Comparison of ENCODE assay signal across 22 cellular contexts in the genomic region with DNA sequence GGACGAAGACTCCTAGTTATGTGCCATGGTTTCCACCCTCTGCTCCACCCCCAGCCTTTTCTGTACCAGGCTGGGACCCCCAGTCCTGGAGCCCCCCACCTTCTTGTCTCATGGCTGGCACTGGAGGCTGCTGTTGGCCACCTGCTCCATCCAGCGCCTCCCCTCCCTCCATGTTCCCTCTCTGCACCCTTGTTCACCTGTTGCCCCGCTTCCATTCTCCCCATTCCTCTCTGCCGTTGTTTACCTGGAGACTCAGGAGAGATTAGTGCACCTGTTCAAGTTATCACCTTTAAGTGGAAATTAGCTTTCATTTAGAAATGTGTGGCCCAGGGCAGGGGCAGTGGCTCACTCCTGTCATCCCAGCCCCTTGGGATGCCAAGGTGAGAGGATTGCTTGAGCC. TPM values are rescaled to one million over a fixed set of nuclear protein-coding genes. Genes with fewer than 3 reads are reported as not detected.
DNase-seq lines count a peak whose midpoint lies in the region; ATAC-seq and TF ChIP-seq lines count a peak whose summit lies in the region.
"Had no signal": no experiment of that assay in that cellular context is flagged by ENCODE, and none has a peak within 500 bp of the region (broad histone marks: within the 10 kb centered on the region; RNA-seq: fewer than 3 reads in every experiment).

No MANE protein-coding gene starts in this region.

- POLR2A ChIA-PET in CD4-positive, alpha-beta T cell (lab: Charles Lee): no interaction called here
- POLR2A ChIA-PET in HEK293 (lab: Yijun Ruan, JAX): no interaction called here

- no peaks in the 10 kb centered on the region for H3K9me3 Mint-ChIP-seq in activated naive CD4-positive, alpha-beta T cell treated with anti-CD3 and anti-CD28 coated beads, Interleukin-2, amount 10 ng/mL, durations not matched to agents 7 days and 5 days
- H3K9me3 Mint-ChIP-seq in activated naive CD4-positive, alpha-beta T cell treated with anti-CD3 and anti-CD28 coated beads, Interleukin-2, amount 50 U/mL, for 72 hours: no peaks in the 10 kb centered on the region
- no peaks in the 10 kb centered on the region for H3K9me3 Mint-ChIP-seq in CD4-positive, alpha-beta T cell
- no peaks in the 10 kb centered on the region for H3K9me3 Mint-ChIP-seq in neural crest cell
- H3K9me3 Mint-ChIP-seq: CD14-positive monocyte; CD8-positive, alpha-beta T cell had no signal

- H3K9me3 ChIP-seq in CD4-positive, alpha-beta T cell (ENCODE audit: control insufficient read depth, low read length): no peaks in the 10 kb centered on the region
- H3K9me3 ChIP-seq in HEK293 (ENCODE audit: control insufficient read depth, insufficient read depth, low read depth, low read length) (no peaks in the 10 kb centered on the region), smooth muscle cell (replicated peaks; ENCODE audit: low read depth) (no peaks in the 10 kb centered on the region)
- H3K9me3 ChIP-seq: BLaER1 had no signal

- DNase-seq in activated naive CD4-positive, alpha-beta T cell treated with anti-CD3 and anti-CD28 coated beads, Interleukin-2, amount 10 ng/mL, durations not matched to agents 7 days and 5 days: no peak
- DNase-seq in activated naive CD4-positive, alpha-beta T cell treated with anti-CD3 and anti-CD28 coated beads, Interleukin-2, amount 50 U/mL, for 72 hours (ENCODE audit: low spot score in 2 of 2): no peak
- DNase-seq in CD4-positive, alpha-beta T cell: no peak
- no peak for DNase-seq in neural crest cell (ENCODE audit: low read depth, low spot score)
- no peak for DNase-seq in kidney glomerular epithelial cell (lab: John Stamatoyannopoulos, UW)
- DNase-seq in smooth muscle cell (lab: John Stamatoyannopoulos, UW; ENCODE audit: unreplicated experiment): no peak
- no peak for DNase-seq in NCI-H2029 treated with DMSO at 0.1 percent for 48 hours (lab: John Stamatoyannopoulos, UW)
- DNase-seq: 8988T; CD8-positive, alpha-beta T cell; COR-L47; DMS 273 treated with DMSO at 0.1 percent for 48 hours; DMS53; DND-41; GOT3; H7 had no signal

- WGBS in smooth muscle cell (ENCODE audit: low lambda C conversion rate): 98% methylated on average over 4 of the region's 4 CpGs

- peaks cover 67% of the 10 kb centered on the region for H3K79me2 ChIP-seq in smooth muscle cell (ENCODE audit: low read depth)

- H3K27ac ChIP-seq in CD4-positive, alpha-beta T cell (ENCODE audit: low read depth, low read length): no peak overlapping the region
- H3K27ac ChIP-seq in HEK293 (ENCODE audit: extremely low read depth, low read depth, low read length) (no peak overlapping the region), smooth muscle cell (ENCODE audit: low read depth) (no peak overlapping the region)
- H3K27ac ChIP-seq: BLaER1 had no signal

- H3K27ac Mint-ChIP-seq in activated naive CD4-positive, alpha-beta T cell treated with anti-CD3 and anti-CD28 coated beads, Interleukin-2, amount 10 ng/mL, durations not matched to agents 7 days and 5 days: peak overlapping the region; percentile 42
- no peak overlapping the region for H3K27ac Mint-ChIP-seq in activated naive CD4-positive, alpha-beta T cell treated with anti-CD3 and anti-CD28 coated beads, Interleukin-2, amount 50 U/mL, for 72 hours
- peak overlapping the region; percentile 94 for H3K27ac Mint-ChIP-seq in CD4-positive, alpha-beta T cell
- no peak overlapping the region for H3K27ac Mint-ChIP-seq in neural crest cell (ENCODE audit: unreplicated experiment)

- H3F3A ChIP-seq in smooth muscle cell (ENCODE audit: low read depth): peaks cover 5% of the 10 kb centered on the region

- no peak for TF ChIP-seq CTCF in CD4-positive, alpha-beta T cell (IDR thresholded peaks at IDR 0.05)
- TF ChIP-seq CTCF in HEK293 (tag by site-specific recombination; IDR thresholded peaks at IDR 0.05): no peak
- no peak for TF ChIP-seq CTCF in neural crest cell (conservative IDR thresholded peaks at IDR 0.05)
- no peak for TF ChIP-seq CTCF in smooth muscle cell (IDR thresholded peaks at IDR 0.05; ENCODE audit: borderline replicate concordance, insufficient read depth, poor library complexity, severe bottlenecking)

- peaks cover 88% of the 10 kb centered on the region for H4K20me1 ChIP-seq in smooth muscle cell (ENCODE audit: low read depth)

- no peak overlapping the region for H3K4me3 ChIP-seq in HEK293 (ENCODE audit: low read depth, low read length)
- no peak overlapping the region for H3K4me3 ChIP-seq in smooth muscle cell
- H3K4me3 ChIP-seq: BLaER1 had no signal

- H3K27me3 ChIP-seq in CD4-positive, alpha-beta T cell (ENCODE audit: control insufficient read depth, insufficient read depth, low read length): no peaks in the 10 kb centered on the region
- no peaks in the 10 kb centered on the region for H3K27me3 ChIP-seq in smooth muscle cell (ENCODE audit: low read depth)
- H3K27me3 ChIP-seq: BLaER1 had no signal

- H3K36me3 Mint-ChIP-seq in activated naive CD4-positive, alpha-beta T cell treated with anti-CD3 and anti-CD28 coated beads, Interleukin-2, amount 10 ng/mL, durations not matched to agents 7 days and 5 days: peaks cover 36% of the 10 kb centered on the region
- H3K36me3 Mint-ChIP-seq in activated naive CD4-positive, alpha-beta T cell treated with anti-CD3 and anti-CD28 coated beads, Interleukin-2, amount 50 U/mL, for 72 hours: peaks cover 5 to 10% of the 10 kb centered on the region in 2 donors
- peaks cover 66% of the 10 kb centered on the region for H3K36me3 Mint-ChIP-seq in CD4-positive, alpha-beta T cell (ENCODE audit: low read depth)
- no peaks in the 10 kb centered on the region for H3K36me3 Mint-ChIP-seq in neural crest cell (ENCODE audit: low read depth)

- H3K36me3 ChIP-seq in HEK293 (ENCODE audit: control insufficient read depth in 2 of 2, insufficient read depth in 1 of 2, low read length in 2 of 2) (peaks cover 4 to 93% of the 10 kb centered on the region in 2 experiments; a peak in 2 of 3 replicates), smooth muscle cell (ENCODE audit: low read depth) (no peaks in the 10 kb centered on the region)

- H3K4me1 ChIP-seq in HEK293 (ENCODE audit: control insufficient read depth, insufficient read depth, low read length) (no peaks in the 10 kb centered on the region; the same call in 1 of the 2 replicates), smooth muscle cell (ENCODE audit: low read depth) (no peaks in the 10 kb centered on the region)

- peaks cover 25% of the 10 kb centered on the region for H3K4me1 Mint-ChIP-seq in activated naive CD4-positive, alpha-beta T cell treated with anti-CD3 and anti-CD28 coated beads, Interleukin-2, amount 10 ng/mL, durations not matched to agents 7 days and 5 days
- H3K4me1 Mint-ChIP-seq in CD4-positive, alpha-beta T cell (ENCODE audit: low read depth): peaks cover 40% of the 10 kb centered on the region
- peaks cover 22% of the 10 kb centered on the region for H3K4me1 Mint-ChIP-seq in neural crest cell

- CTCF ChIA-PET in activated naive CD4-positive, alpha-beta T cell treated with anti-CD3 and anti-CD28 coated beads, Interleukin-2, amount 10 ng/mL, durations not matched to agents 7 days and 5 days (lab: Charles Lee): interaction anchor here (1.4 kb wide), 1 partner anchor 9 kb away, joined by 4 read pairs; no protein-coding TSS in a partner anchor
- CTCF ChIA-PET in CD4-positive, alpha-beta T cell (lab: Charles Lee): no interaction called here
- CTCF ChIA-PET in HEK293 (lab: Yijun Ruan, JAX): interaction anchor here (0.6 to 23.4 kb wide), 6 partner anchors 8 to 498 kb away, joined by 3 to 507 read pairs (median 6); no protein-coding TSS in a partner anchor

- H3K4me2 ChIP-seq in smooth muscle cell: no peak overlapping the region

- H3K4me3 Mint-ChIP-seq in activated naive CD4-positive, alpha-beta T cell treated with anti-CD3 and anti-CD28 coated beads, Interleukin-2, amount 10 ng/mL, durations not matched to agents 7 days and 5 days: no peak overlapping the region
- H3K4me3 Mint-ChIP-seq in CD4-positive, alpha-beta T cell: no peak overlapping the region
- H3K4me3 Mint-ChIP-seq in neural crest cell: peak overlapping the region; percentile 41
- H3K4me3 Mint-ChIP-seq: CD14-positive monocyte; CD8-positive, alpha-beta T cell had no signal

- H3K27me3 Mint-ChIP-seq in activated naive CD4-positive, alpha-beta T cell treated with anti-CD3 and anti-CD28 coated beads, Interleukin-2, amount 10 ng/mL, durations not matched to agents 7 days and 5 days: no peaks in the 10 kb centered on the region
- no peaks in the 10 kb centered on the region for H3K27me3 Mint-ChIP-seq in CD4-positive, alpha-beta T cell
- H3K27me3 Mint-ChIP-seq in neural crest cell (ENCODE audit: low read depth): no peaks in the 10 kb centered on the region

- H3K9ac ChIP-seq in smooth muscle cell (ENCODE audit: low read depth): no peak overlapping the region

- no peak for ATAC-seq in activated naive CD4-positive, alpha-beta T cell treated with anti-CD3 and anti-CD28 coated beads, Interleukin-2, amount 50 U/mL, for 72 hours
- no peak for ATAC-seq in CD4-positive, alpha-beta T cell (ENCODE audit: poor library complexity)
- ATAC-seq: CD8-positive, alpha-beta T cell; HCT116 had no signal

- no peak overlapping the region for H2AFZ ChIP-seq in smooth muscle cell (ENCODE audit: low read depth)

- intact Hi-C loops in CD4-positive, alpha-beta T cell (cut with DNase I, micrococcal nuclease): no loop called here

TF ChIP-seq in HEK293, 187 proteins besides CTCF, POLR2A, EP300 and RAD21 (continues in another document):
- TF ChIP-seq ZBTB20 (tag by site-specific recombination; IDR thresholded peaks at IDR 0.05): no peak
- peak; percentile 83 for TF ChIP-seq SCRT2 (tag by site-specific recombination; IDR thresholded peaks at IDR 0.05)

RNA-seq across cellular contexts. Expression of gene NTMT1, which starts 7.2 kb away (rescaled TPM):
- total RNA-seq in activated naive CD4-positive, alpha-beta T cell treated with anti-CD3 and anti-CD28 coated beads, Interleukin-2, amount 50 U/mL, for 72 hours: 10 to 100 TPM; 47.5 to 56.4 TPM
- total RNA-seq in CD4-positive, alpha-beta T cell: 10 to 100 TPM; 50.7 to 52.5 TPM
- total RNA-seq in neural crest cell (50.9 and 51.8 TPM in 2 replicates), smooth muscle cell (24.7 and 42.9 TPM in 2 replicates)
- 118 and 129 TPM in 2 replicates for polyA plus RNA-seq in smooth muscle cell

RNA-seq across cellular contexts. Expression of gene ASB6, which starts 8.7 kb away (rescaled TPM):
- 10 to 100 TPM; 16.3 to 17.6 TPM for total RNA-seq in activated naive CD4-positive, alpha-beta T cell treated with anti-CD3 and anti-CD28 coated beads, Interleukin-2, amount 50 U/mL, for 72 hours
- total RNA-seq in CD4-positive, alpha-beta T cell: 10 to 100 TPM; 28.5 to 29.3 TPM
- 20.9 and 21.9 TPM in 2 replicates for total RNA-seq in neural crest cell
- 10.9 and 13.8 TPM in 2 replicates for total RNA-seq in smooth muscle cell
- 22.2 and 26.0 TPM in 2 replicates for polyA plus RNA-seq in smooth muscle cell

RNA-seq across cellular contexts. Expression of gene C9orf50, which starts 12.3 kb away (rescaled TPM):
- under 1 TPM in 1 of 2 donors, not detected in 1; 0.41 TPM for total RNA-seq in activated naive CD4-positive, alpha-beta T cell treated with anti-CD3 and anti-CD28 coated beads, Interleukin-2, amount 50 U/mL, for 72 hours
- not detected for total RNA-seq in CD4-positive, alpha-beta T cell
- total RNA-seq in neural crest cell (0.26 and 0.27 TPM in 2 replicates), smooth muscle cell (not detected in 2 replicates)
- polyA plus RNA-seq in smooth muscle cell: 0.59 TPM in 1 of 2 replicates, not detected in the other
- total RNA-seq: A673, G401, H7, IMR-90 had no signal
- polyA plus RNA-seq: CD14-positive monocyte had no signal

RNA-seq across cellular contexts. Expression of gene PRRX2, which starts 32.2 kb away (rescaled TPM):
- 1 to 10 TPM in 1 of 2 donors, not detected in 1; 1.7 TPM for total RNA-seq in activated naive CD4-positive, alpha-beta T cell treated with anti-CD3 and anti-CD28 coated beads, Interleukin-2, amount 50 U/mL, for 72 hours
- total RNA-seq in CD4-positive, alpha-beta T cell: not detected
- 0.65 and 0.68 TPM in 2 replicates for total RNA-seq in neural crest cell
- total RNA-seq in smooth muscle cell: 59.9 and 87.7 TPM in 2 replicates
- 180 and 234 TPM in 2 replicates for polyA plus RNA-seq in smooth muscle cell
- total RNA-seq: CD8-positive, alpha-beta T cell; G401 had no signal
- polyA plus RNA-seq: CD14-positive monocyte had no signal

Comparison
In these comparisons a context has a peak if more than half of its experiments do, and no peak if none do; other contexts are left out.
1. H3K27ac Mint-ChIP-seq: peak in activated naive CD4-positive, alpha-beta T cell treated with anti-CD3 and anti-CD28 coated beads, Interleukin-2, amount 10 ng/mL, durations not matched to agents 7 days and 5 days (single experiment) and CD4-positive, alpha-beta T cell (single experiment); none in activated naive CD4-positive, alpha-beta T cell treated with anti-CD3 and anti-CD28 coated beads, Interleukin-2, amount 50 U/mL, for 72 hours (0 of 2) and neural crest cell (single experiment).